2 cellular contexts compared by ENCODE assay signal in the genomic region with DNA sequence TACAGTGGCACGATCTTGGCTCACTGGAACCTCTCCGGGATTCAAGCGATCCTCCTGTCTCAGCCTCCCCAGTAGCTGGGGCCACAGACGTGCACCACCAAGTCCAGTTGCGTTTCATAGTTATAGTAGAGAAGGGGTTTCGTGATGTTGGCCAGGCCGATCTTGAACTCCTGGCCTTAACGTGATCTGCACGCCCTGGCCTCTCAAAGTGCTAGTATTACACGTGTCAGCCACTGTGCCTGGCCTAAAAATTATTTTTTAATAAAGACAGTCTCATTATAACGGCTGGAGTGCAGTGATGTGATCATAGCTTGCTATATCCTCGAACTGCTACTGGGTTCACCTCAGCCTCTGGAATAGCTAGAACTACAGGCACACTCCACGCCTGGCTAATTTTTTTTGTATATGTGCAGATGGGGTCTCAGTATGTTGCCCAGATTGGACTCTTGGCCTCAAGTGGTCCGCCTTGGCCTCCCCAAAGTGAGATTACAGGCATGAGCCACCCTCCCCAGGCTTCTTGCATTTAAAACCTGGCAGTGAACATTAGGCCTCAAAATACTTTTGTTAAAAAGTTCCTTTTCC.
TF ChIP-seq lines count a peak whose summit lies in the region.

No MANE protein-coding gene starts in this region.

TF ChIP-seq in HepG2, 621 proteins besides CTCF, POLR2A, EP300 and RAD21:
- no peak for TF ChIP-seq NFKB2 (CRISPR knock-in tag; IDR thresholded peaks at IDR 0.05; ENCODE audit: borderline replicate concordance)
- peak; percentile 29; the same call in 1 of the 2 replicates for TF ChIP-seq POLR2AphosphoS5 (IDR thresholded peaks at IDR 0.05; ENCODE audit: low read depth, low read length)
- TF ChIP-seq, protein P1, sequence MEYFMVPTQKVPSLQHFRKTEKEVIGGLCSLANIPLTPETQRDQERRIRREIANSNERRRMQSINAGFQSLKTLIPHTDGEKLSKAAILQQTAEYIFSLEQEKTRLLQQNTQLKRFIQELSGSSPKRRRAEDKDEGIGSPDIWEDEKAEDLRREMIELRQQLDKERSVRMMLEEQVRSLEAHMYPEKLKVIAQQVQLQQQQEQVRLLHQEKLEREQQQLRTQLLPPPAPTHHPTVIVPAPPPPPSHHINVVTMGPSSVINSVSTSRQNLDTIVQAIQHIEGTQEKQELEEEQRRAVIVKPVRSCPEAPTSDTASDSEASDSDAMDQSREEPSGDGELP (IDR thresholded peaks at IDR 0.05; ENCODE audit: borderline replicate concordance, low read depth), result no peak
- TF ChIP-seq, protein P2, sequence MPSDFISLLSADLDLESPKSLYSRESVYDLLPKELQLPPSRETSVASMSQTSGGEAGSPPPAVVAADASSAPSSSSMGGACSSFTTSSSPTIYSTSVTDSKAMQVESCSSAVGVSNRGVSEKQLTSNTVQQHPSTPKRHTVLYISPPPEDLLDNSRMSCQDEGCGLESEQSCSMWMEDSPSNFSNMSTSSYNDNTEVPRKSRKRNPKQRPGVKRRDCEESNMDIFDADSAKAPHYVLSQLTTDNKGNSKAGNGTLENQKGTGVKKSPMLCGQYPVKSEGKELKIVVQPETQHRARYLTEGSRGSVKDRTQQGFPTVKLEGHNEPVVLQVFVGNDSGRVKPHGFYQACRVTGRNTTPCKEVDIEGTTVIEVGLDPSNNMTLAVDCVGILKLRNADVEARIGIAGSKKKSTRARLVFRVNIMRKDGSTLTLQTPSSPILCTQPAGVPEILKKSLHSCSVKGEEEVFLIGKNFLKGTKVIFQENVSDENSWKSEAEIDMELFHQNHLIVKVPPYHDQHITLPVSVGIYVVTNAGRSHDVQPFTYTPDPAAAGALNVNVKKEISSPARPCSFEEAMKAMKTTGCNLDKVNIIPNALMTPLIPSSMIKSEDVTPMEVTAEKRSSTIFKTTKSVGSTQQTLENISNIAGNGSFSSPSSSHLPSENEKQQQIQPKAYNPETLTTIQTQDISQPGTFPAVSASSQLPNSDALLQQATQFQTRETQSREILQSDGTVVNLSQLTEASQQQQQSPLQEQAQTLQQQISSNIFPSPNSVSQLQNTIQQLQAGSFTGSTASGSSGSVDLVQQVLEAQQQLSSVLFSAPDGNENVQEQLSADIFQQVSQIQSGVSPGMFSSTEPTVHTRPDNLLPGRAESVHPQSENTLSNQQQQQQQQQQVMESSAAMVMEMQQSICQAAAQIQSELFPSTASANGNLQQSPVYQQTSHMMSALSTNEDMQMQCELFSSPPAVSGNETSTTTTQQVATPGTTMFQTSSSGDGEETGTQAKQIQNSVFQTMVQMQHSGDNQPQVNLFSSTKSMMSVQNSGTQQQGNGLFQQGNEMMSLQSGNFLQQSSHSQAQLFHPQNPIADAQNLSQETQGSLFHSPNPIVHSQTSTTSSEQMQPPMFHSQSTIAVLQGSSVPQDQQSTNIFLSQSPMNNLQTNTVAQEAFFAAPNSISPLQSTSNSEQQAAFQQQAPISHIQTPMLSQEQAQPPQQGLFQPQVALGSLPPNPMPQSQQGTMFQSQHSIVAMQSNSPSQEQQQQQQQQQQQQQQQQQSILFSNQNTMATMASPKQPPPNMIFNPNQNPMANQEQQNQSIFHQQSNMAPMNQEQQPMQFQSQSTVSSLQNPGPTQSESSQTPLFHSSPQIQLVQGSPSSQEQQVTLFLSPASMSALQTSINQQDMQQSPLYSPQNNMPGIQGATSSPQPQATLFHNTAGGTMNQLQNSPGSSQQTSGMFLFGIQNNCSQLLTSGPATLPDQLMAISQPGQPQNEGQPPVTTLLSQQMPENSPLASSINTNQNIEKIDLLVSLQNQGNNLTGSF (CRISPR knock-in tag; IDR thresholded peaks at IDR 0.05), result no peak
- peak; percentile 33; the same call in 1 of the 2 replicates for TF ChIP-seq AKAP8 (CRISPR knock-in tag; IDR thresholded peaks at IDR 0.05)
- TF ChIP-seq, protein P3, sequence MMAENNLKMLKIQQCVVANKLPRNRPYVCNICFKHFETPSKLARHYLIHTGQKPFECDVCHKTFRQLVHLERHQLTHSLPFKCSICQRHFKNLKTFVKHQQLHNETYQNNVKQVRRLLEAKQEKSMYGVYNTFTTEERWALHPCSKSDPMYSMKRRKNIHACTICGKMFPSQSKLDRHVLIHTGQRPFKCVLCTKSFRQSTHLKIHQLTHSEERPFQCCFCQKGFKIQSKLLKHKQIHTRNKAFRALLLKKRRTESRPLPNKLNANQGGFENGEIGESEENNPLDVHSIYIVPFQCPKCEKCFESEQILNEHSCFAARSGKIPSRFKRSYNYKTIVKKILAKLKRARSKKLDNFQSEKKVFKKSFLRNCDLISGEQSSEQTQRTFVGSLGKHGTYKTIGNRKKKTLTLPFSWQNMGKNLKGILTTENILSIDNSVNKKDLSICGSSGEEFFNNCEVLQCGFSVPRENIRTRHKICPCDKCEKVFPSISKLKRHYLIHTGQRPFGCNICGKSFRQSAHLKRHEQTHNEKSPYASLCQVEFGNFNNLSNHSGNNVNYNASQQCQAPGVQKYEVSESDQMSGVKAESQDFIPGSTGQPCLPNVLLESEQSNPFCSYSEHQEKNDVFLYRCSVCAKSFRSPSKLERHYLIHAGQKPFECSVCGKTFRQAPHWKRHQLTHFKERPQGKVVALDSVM (CRISPR knock-in tag; IDR thresholded peaks at IDR 0.05), result peak; percentile 44; the same call in 1 of the 2 replicates
- no peak for TF ChIP-seq ZNF567 (CRISPR knock-in tag; IDR thresholded peaks at IDR 0.05; ENCODE audit: borderline replicate concordance)
- TF ChIP-seq ZNF550 (CRISPR knock-in tag; IDR thresholded peaks at IDR 0.05; ENCODE audit: borderline replicate concordance), result no peak
- no peak for TF ChIP-seq SALL1 (CRISPR knock-in tag; IDR thresholded peaks at IDR 0.05)

TF ChIP-seq in GM12878, 131 proteins besides CTCF, POLR2A, EP300 and RAD21:
- TF ChIP-seq DPF2 (IDR thresholded peaks at IDR 0.05) (no peak), POLR2AphosphoS5 (IDR thresholded peaks at IDR 0.05; ENCODE audit: low read length) (peak; percentile 76)
